8 cellular contexts compared by ENCODE assay signal in genomic region chr19:49877879-49878743, GRCh38. TPM values are rescaled to one million over a fixed set of nuclear protein-coding genes. Genes with fewer than 3 reads are reported as not detected.
DNase-seq lines count a peak whose midpoint lies in the region; FAIRE-seq and TF ChIP-seq lines count a peak whose summit lies in the region.

No MANE protein-coding gene starts in this region.

- FAIRE-seq in H54 (lab: Jason Lieb, UNC) = no peak

- H3K9me3 ChIP-seq in neuron (ENCODE audit: low read length) = peaks cover 2% of the 10 kb centered on the region
- H3K9me3 ChIP-seq in subcutaneous abdominal adipose tissue (ENCODE audit: control insufficient read depth in 5 of 5, low read length in 5 of 5) = no peaks in the 10 kb centered on the region

- DNase-seq in G401 (ENCODE audit: low spot score) = peak; percentile 95
- peak; percentile 99 for DNase-seq in H54 (ENCODE audit: insufficient read length, low spot score)
- DNase-seq in LNCaP clone FGC (ENCODE audit: low read depth) = peak; percentile 90
- peak; percentile 99 for DNase-seq in RPMI8226
- peak; percentile 93 for DNase-seq in activated gamma-delta T cell (lab: John Stamatoyannopoulos, UW)
- peak; percentile 97 to 99 for DNase-seq in foreskin fibroblast

- H3K4me3 ChIP-seq in LNCaP clone FGC (ENCODE audit: low read depth, low read length) (peak overlapping the region; percentile 85), foreskin fibroblast (ENCODE audit: low read depth in 1 of 2, low read length in 2 of 2) (peak overlapping the region; percentile 83 to 85), neuron (ENCODE audit: low read length) (peak overlapping the region; percentile 80), subcutaneous abdominal adipose tissue (ENCODE audit: low read depth in 1 of 5, low read length in 5 of 5) (peak overlapping the region; percentile 68 to 100 (median 95))

- TF ChIP-seq POLR2A in H54 (IDR thresholded peaks at IDR 0.05; ENCODE audit: low read depth, low read length) = peak; percentile 22; the same call in 1 of the 2 replicates

- in situ Hi-C loops in G401 (cut with HindIII; ENCODE audit: low sequenced_read_pairs) = no loop called here

- H3K9ac ChIP-seq in subcutaneous abdominal adipose tissue (ENCODE audit: low read length in 5 of 5) = peak overlapping the region in 4 of 5 donors; percentile 91 to 100 (median 94)

- H3K27ac ChIP-seq in subcutaneous abdominal adipose tissue (ENCODE audit: low read depth, low read length) = peak overlapping the region; percentile 99

- no peaks in the 10 kb centered on the region for H3K27me3 ChIP-seq in neuron (ENCODE audit: insufficient read depth, low read length)
- no peaks in the 10 kb centered on the region for H3K27me3 ChIP-seq in subcutaneous abdominal adipose tissue (ENCODE audit: control insufficient read depth in 5 of 5, insufficient read depth in 4 of 5, low read length in 5 of 5)

- H3K4me1 ChIP-seq in neuron (ENCODE audit: insufficient read depth, low read length) (peaks cover 16% of the 10 kb centered on the region), subcutaneous abdominal adipose tissue (ENCODE audit: control insufficient read depth in 5 of 5, insufficient read depth in 5 of 5, low read length in 5 of 5) (peaks cover 3 to 36% (median 27%) of the 10 kb centered on the region in 5 donors)

- peak overlapping the region; percentile 37 for H2AFZ ChIP-seq in neuron (ENCODE audit: low read depth, low read length)

- TF ChIP-seq CTCF in LNCaP clone FGC (IDR thresholded peaks at IDR 0.05; ENCODE audit: control insufficient read depth, extremely low read depth, insufficient read depth) (no peak), foreskin fibroblast (IDR thresholded peaks at IDR 0.05; ENCODE audit: low read depth, low read length) (no peak)

- H3K36me3 ChIP-seq in neuron (ENCODE audit: insufficient read depth, low read length) = peaks cover 36% of the 10 kb centered on the region
- peaks cover 0 to 56% (median 45%) of the 10 kb centered on the region in 5 donors for H3K36me3 ChIP-seq in subcutaneous abdominal adipose tissue (ENCODE audit: control insufficient read depth in 5 of 5, insufficient read depth in 5 of 5, low read length in 5 of 5)

RNA-seq across cellular contexts. Expression of gene TBC1D17, which starts 0.6 kb away (rescaled TPM):
- 6.5 and 7.6 TPM in 2 replicates for total RNA-seq in G401 (2014; rRNA removed; shearing (Covaris generic))

RNA-seq across cellular contexts. Expression of gene AKT1S1, which starts 1.0 kb away (rescaled TPM):
- total RNA-seq in G401 (2014; rRNA removed; shearing (Covaris generic)) = 14.0 and 18.0 TPM in 2 replicates

RNA-seq across cellular contexts. Expression of gene PNKP, which starts 10.7 kb away (rescaled TPM):
- 90.2 and 111 TPM in 2 replicates for total RNA-seq in G401 (2014; rRNA removed; shearing (Covaris generic))

RNA-seq across cellular contexts. Expression of gene IL4I1, which starts 18.6 kb away (rescaled TPM):
- total RNA-seq in G401 (2014; rRNA removed; shearing (Covaris generic)) = 0.07 and 0.80 TPM in 2 replicates

RNA-seq across cellular contexts. Expression of gene PTOV1, which starts 27.2 kb away (rescaled TPM):
- total RNA-seq in G401 (2014; rRNA removed; shearing (Covaris generic)) = 147 and 166 TPM in 2 replicates

Comparison
In these comparisons a context has a peak if more than half of its experiments do, and no peak if none do; other contexts are left out.
1. Peak in every context shown above with its lines: DNase-seq, H3K4me3 ChIP-seq and H3K27ac ChIP-seq.